In genomic region chr9:77030045-77030444, GRCh38 we compare ENCODE assay signal across 36 cellular contexts. TPM values are rescaled to one million over a fixed set of nuclear protein-coding genes. Genes with fewer than 3 reads are reported as not detected.
"Had no signal": no experiment of that assay in that cellular context is flagged by ENCODE, and none has a peak within 500 bp of the region (broad histone marks: within the 10 kb centered on the region; RNA-seq: fewer than 3 reads in every experiment).

No MANE protein-coding gene starts in this region.

- H3K27ac ChIP-seq: body of pancreas, cardiac muscle cell, colonic mucosa, dorsolateral prefrontal cortex, gastroesophageal sphincter, heart right ventricle, WERI-Rb-1 had no signal

- H3K36me3 ChIP-seq: cardiac muscle cell, colonic mucosa, gastroesophageal sphincter, heart right ventricle, WERI-Rb-1 had no signal

- DNase-seq: activated B cell treated with CpG ODN at 0.5 μM for 24 hours; activated CD4-positive, alpha-beta T cell treated with anti-CD3 and anti-CD28 coated beads for 48 hours; activated CD4-positive, alpha-beta T cell treated with anti-CD3 and anti-CD28 coated beads, Interleukin-2, amount 50 U/mL, for 1 hour; activated CD4-positive, alpha-beta T cell treated with anti-CD3 and anti-CD28 coated beads, Interleukin-2, amount 50 U/mL, for 48 hours; activated CD8-positive, alpha-beta memory T cell treated with anti-CD3 and anti-CD28 coated beads for 24 hours; activated CD8-positive, alpha-beta T cell treated with anti-CD3 and anti-CD28 coated beads for 36 hours; activated effector memory CD4-positive, alpha-beta T cell treated with Interleukin-2 at 50 U/mL for 16 hours; activated gamma-delta T cell treated with Interleukin-2 at 50 U/mL for 16 hours; activated naive CD4-positive, alpha-beta T cell treated with anti-CD3 and anti-CD28 coated beads, Interleukin-2, amount 50 U/mL, for 16 hours; activated naive CD4-positive, alpha-beta T cell treated with Interleukin-2 at 50 U/mL for 16 hours; activated T-cell treated with anti-CD3 and anti-CD28 coated beads, Interleukin-2, amount 50 U/mL, for 4 hours; amniotic stem cell; anterior cingulate cortex; body of pancreas; central memory CD4-positive, alpha-beta T cell; cerebellar nuclear complex; colonic mucosa; dorsolateral prefrontal cortex; effector memory CD4-positive, alpha-beta T cell; endodermal cell; foreskin melanocyte; heart right ventricle; T-helper 1 cell; T-helper 17 cell; T1000; WERI-Rb-1 had no signal

- H3K4me3 ChIP-seq: body of pancreas, cardiac muscle cell, colonic mucosa, dorsolateral prefrontal cortex, gastroesophageal sphincter, heart right ventricle had no signal

- ATAC-seq: activated CD4-positive, CD25-positive, alpha-beta regulatory T cell treated with anti-CD3 and anti-CD28 coated beads, Interleukin-2, amount 50 U/mL, for 24 hours; activated CD8-positive, alpha-beta T cell treated with anti-CD3 and anti-CD28 coated beads for 36 hours; activated T-cell treated with anti-CD3 and anti-CD28 coated beads, Interleukin-2, amount 50 U/mL, for 4 hours; activated T-helper 17 cell treated with anti-CD3 and anti-CD28 coated beads, Interleukin-2, amount 50 U/mL, for 72 hours; body of pancreas; esophagus mucosa; gastroesophageal sphincter; heart right ventricle; T-helper 17 cell had no signal

- H3K9me3 Mint-ChIP-seq: activated B cell treated with CpG ODN at 0.5 μM for 24 hours; activated CD8-positive, alpha-beta T cell treated with anti-CD3 and anti-CD28 coated beads for 36 hours; activated T-cell treated with anti-CD3 and anti-CD28 coated beads, Interleukin-2, amount 50 U/mL, for 4 hours; activated T-helper 17 cell treated with anti-CD3 and anti-CD28 coated beads, Interleukin-2, amount 50 U/mL, for 72 hours; endodermal cell; T-helper 2 cell treated with Interferon-gamma antibody and Interleukin-4, amounts not matched to agents 5 μg/mL and 100 μg/mL, for 36 hours had no signal

- H3K27ac Mint-ChIP-seq: activated B cell treated with CpG ODN at 0.5 μM for 24 hours; activated CD8-positive, alpha-beta T cell treated with anti-CD3 and anti-CD28 coated beads for 36 hours; activated naive CD8-positive, alpha-beta T cell; activated T-helper 17 cell treated with anti-CD3 and anti-CD28 coated beads, Interleukin-2, amount 50 U/mL, for 72 hours; endodermal cell; T-helper 17 cell; T-helper 2 cell treated with Interferon-gamma antibody and Interleukin-4, amounts not matched to agents 5 μg/mL and 100 μg/mL, for 36 hours had no signal

- H3K4me1 ChIP-seq: body of pancreas, colonic mucosa, gastroesophageal sphincter, heart right ventricle had no signal

- H3K9me3 ChIP-seq: body of pancreas, colonic mucosa, gastroesophageal sphincter, heart right ventricle had no signal

- H3K4me3 Mint-ChIP-seq: activated B cell treated with CpG ODN at 0.5 μM for 24 hours; activated CD8-positive, alpha-beta T cell treated with anti-CD3 and anti-CD28 coated beads for 36 hours; activated naive CD8-positive, alpha-beta T cell; activated T-cell treated with anti-CD3 and anti-CD28 coated beads, Interleukin-2, amount 50 U/mL, for 4 hours; activated T-helper 17 cell treated with anti-CD3 and anti-CD28 coated beads, Interleukin-2, amount 50 U/mL, for 72 hours; endodermal cell; T-helper 17 cell; T-helper 2 cell treated with Interferon-gamma antibody and Interleukin-4, amounts not matched to agents 5 μg/mL and 100 μg/mL, for 36 hours had no signal

- H3K4me1 Mint-ChIP-seq: activated B cell treated with CpG ODN at 0.5 μM for 24 hours; activated T-helper 17 cell treated with anti-CD3 and anti-CD28 coated beads, Interleukin-2, amount 50 U/mL, for 72 hours; T-helper 17 cell had no signal

- H3K36me3 Mint-ChIP-seq: activated naive CD8-positive, alpha-beta T cell had no signal

RNA-seq across cellular contexts. Expression of gene FOXB2, which starts 10.6 kb away (rescaled TPM):
- total RNA-seq: activated B cell treated with CpG ODN at 0.5 μM for 24 hours; activated CD8-positive, alpha-beta T cell treated with anti-CD3 and anti-CD28 coated beads for 36 hours; activated T-cell treated with anti-CD3 and anti-CD28 coated beads, Interleukin-2, amount 50 U/mL, for 4 hours; activated T-helper 17 cell treated with anti-CD3 and anti-CD28 coated beads, Interleukin-2, amount 50 U/mL, for 72 hours; body of pancreas; cardiac muscle cell; colonic mucosa; endodermal cell; epithelial cell of proximal tubule; esophagus mucosa; gastroesophageal sphincter; glomerular endothelial cell; heart right ventricle; T-helper 17 cell had no signal
- polyA plus RNA-seq: adipose tissue, cardiac muscle cell, heart right ventricle had no signal
